ENCODE assay signal across 13 cellular contexts in the genomic region with DNA sequence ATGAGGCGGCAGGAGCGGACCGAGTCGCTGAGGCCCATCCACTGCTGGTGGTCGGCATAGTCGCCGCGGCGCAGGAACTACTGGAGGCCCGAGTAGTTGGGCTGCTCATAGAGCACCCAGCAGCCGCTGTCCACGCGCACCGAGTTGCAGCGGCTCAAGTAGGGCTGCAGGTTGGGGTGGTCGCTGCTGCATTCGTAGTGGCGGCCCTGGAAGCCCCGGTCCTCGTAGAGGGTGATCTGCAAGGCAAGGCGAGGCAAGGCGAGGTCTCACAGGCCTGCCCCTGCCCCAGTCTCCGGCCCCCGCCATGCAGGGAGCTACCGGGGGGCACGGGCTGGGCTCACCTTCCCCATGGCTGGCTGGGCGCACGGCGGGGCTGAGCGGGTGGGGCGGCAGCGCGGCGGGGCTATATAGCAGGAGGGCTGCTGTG. TPM values are rescaled to one million over a fixed set of nuclear protein-coding genes. Genes with fewer than 3 reads are reported as not detected.
DNase-seq lines count a peak whose midpoint lies in the region; ATAC-seq, FAIRE-seq and TF ChIP-seq lines count a peak whose summit lies in the region.
"Not testable (repeated sequence)": the region's sequence is repeated elsewhere in the genome, so short reads cannot be mapped to it uniquely, and the experiment has no call there.
"Had no signal": no experiment of that assay in that cellular context is flagged by ENCODE, and none has a peak within 500 bp of the region (broad histone marks: within the 10 kb centered on the region; RNA-seq: fewer than 3 reads in every experiment).

No MANE protein-coding gene starts in this region.

- peak; percentile 31 to 60 for ATAC-seq in natural killer cell treated with Interleukin-12 subunit alpha and Interleukin-12 subunit beta and Interleukin-15 and Interleukin-18, amount 100 ng/mL, for 72 hours
- not testable (repeated sequence) for ATAC-seq in thoracic aorta (ENCODE audit: insufficient number of reproducible peaks, low FRiP score, low read depth)

- not testable (repeated sequence) for DNase-seq in astrocyte (ENCODE audit: low read depth); natural killer cell treated with Interleukin-12 subunit alpha and Interleukin-12 subunit beta and Interleukin-15 and Interleukin-18, amount 100 ng/mL, for 72 hours (ENCODE audit: low spot score); thoracic aorta (ENCODE audit: low spot score)
- DNase-seq in glutamatergic neuron, result peak; percentile 22
- DNase-seq in retina, result peak; percentile 64

- H3K4me2 ChIP-seq in astrocyte (ENCODE audit: low read length), result peak overlapping the region; percentile 57

- POLR2A ChIA-PET in HEK293 (lab: Yijun Ruan, JAX), result not testable (repeated sequence)

- H3K4me1 ChIP-seq in HEK293 (ENCODE audit: control insufficient read depth, insufficient read depth, low read length); astrocyte (ENCODE audit: insufficient read depth, low read length); thoracic aorta (ENCODE audit: control insufficient read depth in 1 of 2, low read depth in 2 of 2): not testable (repeated sequence)

- not testable (repeated sequence) for H4K20me1 ChIP-seq in astrocyte (ENCODE audit: insufficient read depth, low read length)

- H3K9me3 Mint-ChIP-seq in astrocyte (ENCODE audit: unreplicated experiment); glutamatergic neuron (ENCODE audit: unreplicated experiment); natural killer cell treated with Interleukin-12 subunit alpha and Interleukin-12 subunit beta and Interleukin-15 and Interleukin-18, amount 100 ng/mL, for 72 hours: not testable (repeated sequence)

- not testable (repeated sequence) for H3K36me3 Mint-ChIP-seq in astrocyte (ENCODE audit: low read depth, unreplicated experiment); glutamatergic neuron (ENCODE audit: unreplicated experiment); natural killer cell treated with Interleukin-12 subunit alpha and Interleukin-12 subunit beta and Interleukin-15 and Interleukin-18, amount 100 ng/mL, for 72 hours

- not testable (repeated sequence) for H3K9ac ChIP-seq in astrocyte (ENCODE audit: low read length)

- not testable (repeated sequence) for H3K4me1 Mint-ChIP-seq in astrocyte (ENCODE audit: low read depth, unreplicated experiment); glutamatergic neuron (ENCODE audit: low read depth, unreplicated experiment); natural killer cell treated with Interleukin-12 subunit alpha and Interleukin-12 subunit beta and Interleukin-15 and Interleukin-18, amount 100 ng/mL, for 72 hours (ENCODE audit: low read depth in 2 of 2)

- peaks cover 17% of the 10 kb centered on the region for H3K27me3 ChIP-seq in astrocyte (ENCODE audit: insufficient read depth, low read length)
- H3K27me3 ChIP-seq in thoracic aorta (replicated peaks; ENCODE audit: insufficient read depth), result not testable (repeated sequence)

- not testable (repeated sequence) for H3K36me3 ChIP-seq in HEK293 (ENCODE audit: control insufficient read depth in 2 of 2, insufficient read depth in 1 of 2, low read length in 2 of 2); astrocyte (ENCODE audit: insufficient read depth, low read length); thoracic aorta

- TF ChIP-seq CTCF in 22Rv1 (IDR thresholded peaks at IDR 0.05); HEK293 (tag by site-specific recombination; IDR thresholded peaks at IDR 0.05); astrocyte (IDR thresholded peaks at IDR 0.05; ENCODE audit: insufficient read depth, low read depth, low read length); glutamatergic neuron (IDR thresholded peaks at IDR 0.05; ENCODE audit: partially characterized antibody, unreplicated experiment); thoracic aorta (IDR thresholded peaks at IDR 0.05): not testable (repeated sequence)

- H3K27me3 Mint-ChIP-seq in astrocyte (ENCODE audit: low read depth, unreplicated experiment), result peaks cover 24% of the 10 kb centered on the region
- not testable (repeated sequence) for H3K27me3 Mint-ChIP-seq in glutamatergic neuron (ENCODE audit: unreplicated experiment); natural killer cell treated with Interleukin-12 subunit alpha and Interleukin-12 subunit beta and Interleukin-15 and Interleukin-18, amount 100 ng/mL, for 72 hours

- not testable (repeated sequence) for H3K79me2 ChIP-seq in astrocyte (ENCODE audit: insufficient read depth, low read length)

- H3K4me3 Mint-ChIP-seq in astrocyte (ENCODE audit: unreplicated experiment); glutamatergic neuron (ENCODE audit: unreplicated experiment); natural killer cell treated with Interleukin-12 subunit alpha and Interleukin-12 subunit beta and Interleukin-15 and Interleukin-18, amount 100 ng/mL, for 72 hours: not testable (repeated sequence)

- H3K27ac ChIP-seq in 22Rv1 (peak overlapping the region; percentile 56; the same call in 1 of the 2 replicates), HEK293 (ENCODE audit: extremely low read depth, low read depth, low read length) (peak overlapping the region; percentile 42)
- not testable (repeated sequence) for H3K27ac ChIP-seq in astrocyte (ENCODE audit: low read depth, low read length); thoracic aorta

- not testable (repeated sequence) for H3K9me3 ChIP-seq in HEK293 (ENCODE audit: control insufficient read depth, insufficient read depth, low read depth, low read length); astrocyte (ENCODE audit: insufficient read depth, low read depth, low read length); iPS-18c (ENCODE audit: control insufficient read depth, insufficient read depth, low read length); thoracic aorta

- not testable (repeated sequence) for FAIRE-seq in astrocyte (lab: Jason Lieb, UNC)

- CTCF ChIA-PET in HEK293 (lab: Yijun Ruan, JAX), result interaction anchor here (1.6 to 1.7 kb wide), 2 partner anchors 10 to 36 kb away, joined by 3 to 6 read pairs; no protein-coding TSS in a partner anchor

- not testable (repeated sequence) for H3K4me3 ChIP-seq in HEK293 (ENCODE audit: low read depth, low read length); astrocyte (ENCODE audit: insufficient read depth, low read depth, low read length)
- peak overlapping the region; percentile 47 for H3K4me3 ChIP-seq in iPS-18c (ENCODE audit: insufficient read depth, low read depth, low read length)
- peak overlapping the region; percentile 36 for H3K4me3 ChIP-seq in thoracic aorta

- not testable (repeated sequence) for H2AFZ ChIP-seq in astrocyte (ENCODE audit: low read depth, low read length)

- not testable (repeated sequence) for H3K27ac Mint-ChIP-seq in astrocyte (ENCODE audit: unreplicated experiment); glutamatergic neuron (ENCODE audit: unreplicated experiment); natural killer cell treated with Interleukin-12 subunit alpha and Interleukin-12 subunit beta and Interleukin-15 and Interleukin-18, amount 100 ng/mL, for 72 hours

RNA-seq across cellular contexts. Expression of a gene that starts 12.0 kb away (rescaled TPM):
- total RNA-seq in astrocyte (not detected in 2 replicates), glutamatergic neuron (ENCODE audit: unreplicated experiment) (0.76 TPM), thoracic aorta (not detected)
- total RNA-seq in natural killer cell treated with Interleukin-12 subunit alpha and Interleukin-12 subunit beta and Interleukin-15 and Interleukin-18, amount 100 ng/mL, for 72 hours, result not detected
- total RNA-seq: CD8-positive, alpha-beta T cell; HT1080; IMR-90; NCI-H460; Right ventricle myocardium inferior had no signal

RNA-seq across cellular contexts. Expression of a gene that starts 17.3 kb away (rescaled TPM):
- total RNA-seq in astrocyte, result not detected in 2 replicates
- not detected for total RNA-seq in glutamatergic neuron (ENCODE audit: unreplicated experiment)
- total RNA-seq in natural killer cell treated with Interleukin-12 subunit alpha and Interleukin-12 subunit beta and Interleukin-15 and Interleukin-18, amount 100 ng/mL, for 72 hours, result not detected
- not detected for total RNA-seq in thoracic aorta
- total RNA-seq: CD8-positive, alpha-beta T cell; HT1080; IMR-90; NCI-H460; Right ventricle myocardium inferior had no signal

RNA-seq across cellular contexts. Expression of a gene that starts 33.7 kb away (rescaled TPM):
- not detected in 2 replicates for total RNA-seq in astrocyte
- total RNA-seq in glutamatergic neuron (ENCODE audit: unreplicated experiment), result not detected
- total RNA-seq in natural killer cell treated with Interleukin-12 subunit alpha and Interleukin-12 subunit beta and Interleukin-15 and Interleukin-18, amount 100 ng/mL, for 72 hours, result not detected
- total RNA-seq in thoracic aorta, result not detected
- total RNA-seq: CD8-positive, alpha-beta T cell; HT1080; IMR-90; NCI-H460; Right ventricle myocardium inferior had no signal

RNA-seq across cellular contexts. Expression of a gene that starts 51.1 kb away (rescaled TPM):
- total RNA-seq in astrocyte (not detected in 2 replicates), glutamatergic neuron (ENCODE audit: unreplicated experiment) (not detected), thoracic aorta (not detected)
- not detected for total RNA-seq in natural killer cell treated with Interleukin-12 subunit alpha and Interleukin-12 subunit beta and Interleukin-15 and Interleukin-18, amount 100 ng/mL, for 72 hours
- total RNA-seq: CD8-positive, alpha-beta T cell; HT1080; IMR-90; NCI-H460; Right ventricle myocardium inferior had no signal
